22 cellular contexts compared by ENCODE assay signal in genomic region chr12:129750426-129750825, GRCh38.
"Had no signal": no experiment of that assay in that cellular context is flagged by ENCODE, and none has a peak within 500 bp of the region (broad histone marks: within the 10 kb centered on the region; RNA-seq: fewer than 3 reads in every experiment).

No MANE protein-coding gene starts in this region.

- FAIRE-seq: kidney had no signal

- H3K4me3 ChIP-seq: gastrocnemius medialis, lung, mucosa of descending colon, neural progenitor cell, prostate gland, right atrium auricular region, sigmoid colon, stomach, thyroid gland had no signal

- H3K27me3 ChIP-seq: gastrocnemius medialis, neural progenitor cell, right atrium auricular region, sigmoid colon, stomach, thyroid gland had no signal

- H3K27ac Mint-ChIP-seq: mesothelial cell of epicardium; natural killer cell treated with Interleukin-12 subunit alpha and Interleukin-12 subunit beta and Interleukin-15 and Interleukin-18, amount 100 ng/mL, for 72 hours; neural progenitor cell; stimulated activated effector memory CD8-positive, alpha-beta T cell treated with anti-CD3 and anti-CD28 coated beads, Interleukin-12 subunit alpha, Interleukin-12 subunit beta, amount 100 ng/mL, for 72 hours; type B pancreatic cell had no signal

- H3K36me3 Mint-ChIP-seq: mesothelial cell of epicardium; naive B cell; natural killer cell treated with Interleukin-12 subunit alpha and Interleukin-12 subunit beta and Interleukin-15 and Interleukin-18, amount 100 ng/mL, for 72 hours; stimulated activated effector memory CD8-positive, alpha-beta T cell treated with anti-CD3 and anti-CD28 coated beads, Interleukin-12 subunit alpha, Interleukin-12 subunit beta, amount 100 ng/mL, for 72 hours; type B pancreatic cell had no signal

- H3K27ac ChIP-seq: gastrocnemius medialis, neural progenitor cell, prostate gland, right atrium auricular region, sigmoid colon, stomach, thyroid gland had no signal

- H3K4me3 Mint-ChIP-seq: mesothelial cell of epicardium; naive B cell; natural killer cell treated with Interleukin-12 subunit alpha and Interleukin-12 subunit beta and Interleukin-15 and Interleukin-18, amount 100 ng/mL, for 72 hours; neural progenitor cell; stimulated activated effector memory CD8-positive, alpha-beta T cell treated with anti-CD3 and anti-CD28 coated beads, Interleukin-12 subunit alpha, Interleukin-12 subunit beta, amount 100 ng/mL, for 72 hours; type B pancreatic cell had no signal

- H3K9ac ChIP-seq: neural progenitor cell had no signal

- H3K36me3 ChIP-seq: gastrocnemius medialis, neural progenitor cell, prostate gland, right atrium auricular region, sigmoid colon, stomach, thyroid gland had no signal

- H3K4me2 ChIP-seq: neural progenitor cell had no signal

- H3K4me1 Mint-ChIP-seq: mesothelial cell of epicardium; naive B cell; neural progenitor cell; stimulated activated effector memory CD8-positive, alpha-beta T cell treated with anti-CD3 and anti-CD28 coated beads, Interleukin-12 subunit alpha, Interleukin-12 subunit beta, amount 100 ng/mL, for 72 hours had no signal

- H3K4me1 ChIP-seq: gastrocnemius medialis, neural progenitor cell, prostate gland, right atrium auricular region, sigmoid colon, stomach, thyroid gland had no signal

- DNase-seq: cortex of kidney; foreskin fibroblast; gastrocnemius medialis; head of caudate nucleus; kidney; mesenchymal stem cell; mucosa of descending colon; naive B cell; sigmoid colon; stimulated activated CD4-positive, alpha-beta T cell treated with anti-CD3 and anti-CD28 coated beads, Interleukin-2, amount 100 ng/mL, for 24 hours; stimulated activated CD4-positive, alpha-beta T cell treated with anti-CD3 and anti-CD28 coated beads, Interleukin-4, amount 100 ng/mL, for 24 hours; stimulated activated naive CD4-positive, alpha-beta T cell treated with Interleukin-2 at 50 U/mL for 16 hours; stomach; thyroid gland had no signal

- H3K9me3 Mint-ChIP-seq: mesothelial cell of epicardium; stimulated activated effector memory CD8-positive, alpha-beta T cell treated with anti-CD3 and anti-CD28 coated beads, Interleukin-12 subunit alpha, Interleukin-12 subunit beta, amount 100 ng/mL, for 72 hours; type B pancreatic cell had no signal

- H3K9me3 ChIP-seq: gastrocnemius medialis, mucosa of descending colon, prostate gland, right atrium auricular region, thyroid gland had no signal

- H3K27me3 Mint-ChIP-seq: naive B cell had no signal

- H2AFZ ChIP-seq: neural progenitor cell had no signal
